Comparison of ENCODE assay signal across 21 cellular contexts in the genomic region with DNA sequence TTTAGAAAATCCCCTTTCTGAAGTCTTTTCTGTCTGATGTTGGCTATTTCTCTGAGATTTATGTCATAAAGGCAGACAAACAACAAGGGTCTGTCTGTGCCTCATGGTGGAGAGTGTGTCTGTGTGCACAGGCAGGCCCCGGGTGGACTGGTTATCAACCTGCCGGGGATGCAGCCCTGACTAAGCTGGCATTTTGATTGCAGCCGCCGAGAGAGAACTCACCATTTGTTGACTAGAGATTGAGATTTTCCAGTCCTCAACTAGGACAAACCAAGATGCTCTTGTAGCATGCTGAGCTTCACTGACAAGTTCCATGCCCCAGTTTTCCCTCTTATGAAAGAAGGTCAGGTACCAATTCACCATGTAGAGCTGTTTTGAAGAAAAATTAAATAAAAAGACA.
"Had no signal": no experiment of that assay in that cellular context is flagged by ENCODE, and none has a peak within 500 bp of the region (broad histone marks: within the 10 kb centered on the region; RNA-seq: fewer than 3 reads in every experiment).

No MANE protein-coding gene starts in this region.

- H3K36me3 ChIP-seq: colonic mucosa, esophagus squamous epithelium, gastrocnemius medialis, gastroesophageal sphincter, heart left ventricle, heart right ventricle had no signal

- H3K4me3 Mint-ChIP-seq: dendritic cell treated with granulocyte-macrophage colony-stimulating factor and Interleukin-4, amounts not matched to agents 40 ng/mL and 50 ng/mL, for 4 days; effector memory CD8-positive, alpha-beta T cell; endodermal cell had no signal

- H3K9me3 Mint-ChIP-seq: dendritic cell treated with granulocyte-macrophage colony-stimulating factor and Interleukin-4, amounts not matched to agents 40 ng/mL and 50 ng/mL, for 4 days had no signal

- H3K27ac ChIP-seq: colonic mucosa, coronary artery, dorsolateral prefrontal cortex, epithelial cell of prostate, esophagus squamous epithelium, foreskin keratinocyte, gastrocnemius medialis, gastroesophageal sphincter, heart left ventricle, heart right ventricle had no signal

- H3K27me3 Mint-ChIP-seq: dendritic cell treated with granulocyte-macrophage colony-stimulating factor and Interleukin-4, amounts not matched to agents 40 ng/mL and 50 ng/mL, for 4 days had no signal

- H3K4me1 ChIP-seq: colonic mucosa, esophagus squamous epithelium, foreskin keratinocyte, gastrocnemius medialis, gastroesophageal sphincter, heart left ventricle, heart right ventricle had no signal

- H3K27me3 ChIP-seq: colonic mucosa, dorsolateral prefrontal cortex, esophagus squamous epithelium, foreskin keratinocyte, gastrocnemius medialis, gastroesophageal sphincter, heart right ventricle had no signal

- H3K27ac Mint-ChIP-seq: dendritic cell treated with granulocyte-macrophage colony-stimulating factor and Interleukin-4, amounts not matched to agents 40 ng/mL and 50 ng/mL, for 4 days; effector memory CD8-positive, alpha-beta T cell; endodermal cell had no signal

- H3K9me3 ChIP-seq: colonic mucosa, esophagus squamous epithelium, gastrocnemius medialis, gastroesophageal sphincter, heart left ventricle, heart right ventricle had no signal

- DNase-seq: colonic mucosa; cortex of kidney; dermis blood vessel endothelial cell; dorsolateral prefrontal cortex; effector CD4-positive, alpha-beta T cell; effector CD8-positive, alpha-beta T cell; effector memory CD4-positive, alpha-beta T cell; effector memory CD8-positive, alpha-beta T cell; endodermal cell; erythroblast; esophagus squamous epithelium; foreskin fibroblast; foreskin keratinocyte; foreskin melanocyte; gastrocnemius medialis; heart left ventricle; heart right ventricle had no signal

- H3K4me1 Mint-ChIP-seq: endodermal cell had no signal

- H3K4me3 ChIP-seq: colonic mucosa, coronary artery, dorsolateral prefrontal cortex, esophagus squamous epithelium, gastrocnemius medialis, gastroesophageal sphincter, heart left ventricle, heart right ventricle had no signal
